Comparison of ENCODE assay signal across 9 cellular contexts in genomic region chr3:31968927-31969418, GRCh38. TPM values are rescaled to one million over a fixed set of nuclear protein-coding genes. Genes with fewer than 3 reads are reported as not detected.
DNase-seq lines count a peak whose midpoint lies in the region; ATAC-seq and TF ChIP-seq lines count a peak whose summit lies in the region.
"Had no signal": no experiment of that assay in that cellular context is flagged by ENCODE, and none has a peak within 500 bp of the region (broad histone marks: within the 10 kb centered on the region; RNA-seq: fewer than 3 reads in every experiment).

No MANE protein-coding gene starts in this region.

- TF ChIP-seq CTCF in astrocyte of the spinal cord (IDR thresholded peaks at IDR 0.05; ENCODE audit: low read depth, low read length) (no peak), thoracic aorta (IDR thresholded peaks at IDR 0.05) (no peak)

- no peaks in the 10 kb centered on the region for H3K36me3 ChIP-seq in thoracic aorta
- H3K36me3 ChIP-seq: ovary had no signal

- ATAC-seq in thoracic aorta (ENCODE audit: insufficient number of reproducible peaks, low FRiP score, low read depth) (peak; percentile 97), GM19328 (IDR thresholded peaks at IDR 0.05; ENCODE audit: unreplicated experiment) (no peak)

- H3K9me3 ChIP-seq in thoracic aorta: no peaks in the 10 kb centered on the region
- H3K9me3 ChIP-seq: ovary had no signal

- no peaks in the 10 kb centered on the region for H3K27me3 ChIP-seq in thoracic aorta (replicated peaks; ENCODE audit: insufficient read depth)
- H3K27me3 ChIP-seq: ovary had no signal

- peak overlapping the region; percentile 84 to 92 for H3K27ac ChIP-seq in thoracic aorta
- H3K27ac ChIP-seq: ovary had no signal

- H3K4me1 ChIP-seq in thoracic aorta (ENCODE audit: control insufficient read depth in 1 of 2, low read depth in 2 of 2): peaks cover 18 to 36% of the 10 kb centered on the region in 2 donors

- DNase-seq in HK-2 (ENCODE audit: unreplicated experiment): peak; percentile 59
- peak; percentile 94 for DNase-seq in astrocyte of the spinal cord (ENCODE audit: low read depth, low spot score)
- peak; percentile 13 for DNase-seq in iPS-NIHi7 (ENCODE audit: extremely low spot score)
- DNase-seq in thoracic aorta (ENCODE audit: low spot score): peak; percentile 18
- DNase-seq in NCI-H446 (lab: John Stamatoyannopoulos, UW): no peak
- no peak for DNase-seq in DMS79 (lab: John Stamatoyannopoulos, UW)
- DNase-seq in NCI-H1436 treated with DMSO at 0.1 percent for 48 hours (lab: John Stamatoyannopoulos, UW): no peak
- DNase-seq: ovary had no signal

- in situ Hi-C loops in astrocyte of the spinal cord (cut with HindIII; ENCODE audit: low sequenced_read_pairs): no loop called here

- no peak overlapping the region for H3K4me3 ChIP-seq in astrocyte of the spinal cord (ENCODE audit: low read depth, low read length)
- H3K4me3 ChIP-seq in thoracic aorta: peak overlapping the region; percentile 40
- H3K4me3 ChIP-seq: ovary had no signal

RNA-seq across cellular contexts. Expression of gene OSBPL10, which starts 12.1 kb away (rescaled TPM):
- total RNA-seq in thoracic aorta: 100 to 1,000 TPM; 108 to 153 TPM

RNA-seq across cellular contexts. Expression of gene ZNF860, which starts 12.6 kb away (rescaled TPM):
- under 1 TPM; 0.71 to 0.81 TPM for total RNA-seq in thoracic aorta

Comparison
In these comparisons a context has a peak if more than half of its experiments do, and no peak if none do; other contexts are left out.
1. DNase-seq: peak in HK-2 (single experiment), astrocyte of the spinal cord (single experiment), iPS-NIHi7 (single experiment) and thoracic aorta (single experiment); none in NCI-H446 (0 of 2), DMS79 (single experiment) and NCI-H1436 treated with DMSO at 0.1 percent for 48 hours (single experiment).